ENCODE assay signal across 1 cellular context in genomic region chrX:46589977-46590723, GRCh38.
TF ChIP-seq lines count a peak whose summit lies in the region.

No MANE protein-coding gene starts in this region.

TF ChIP-seq in HepG2, 621 proteins besides CTCF, POLR2A, EP300 and RAD21:
- TF ChIP-seq BATF2 (CRISPR knock-in tag; IDR thresholded peaks at IDR 0.05), result no peak
- no peak for TF ChIP-seq THAP7 (CRISPR knock-in tag; IDR thresholded peaks at IDR 0.05)
- no peak for TF ChIP-seq SOX6 (IDR thresholded peaks at IDR 0.05)
- no peak for TF ChIP-seq SOX6 (CRISPR knock-in tag; IDR thresholded peaks at IDR 0.05)
- TF ChIP-seq ZNF589 (CRISPR knock-in tag; conservative IDR thresholded peaks at IDR 0.05), result no peak
- no peak for TF ChIP-seq ZNF616 (CRISPR knock-in tag; IDR thresholded peaks at IDR 0.05; ENCODE audit: low read depth)
- no peak for TF ChIP-seq TMF1 (CRISPR knock-in tag; IDR thresholded peaks at IDR 0.05; ENCODE audit: low read depth)
- TF ChIP-seq ZBED4 (CRISPR knock-in tag; IDR thresholded peaks at IDR 0.05; ENCODE audit: borderline replicate concordance), result no peak
- TF ChIP-seq ZNF513 (CRISPR knock-in tag; conservative IDR thresholded peaks at IDR 0.05), result no peak
- TF ChIP-seq ATRX (CRISPR knock-in tag; IDR thresholded peaks at IDR 0.05; ENCODE audit: borderline replicate concordance), result no peak
- TF ChIP-seq ZNF558 (CRISPR knock-in tag; IDR thresholded peaks at IDR 0.05; ENCODE audit: borderline replicate concordance), result no peak
- no peak for TF ChIP-seq ZNF441 (CRISPR knock-in tag; IDR thresholded peaks at IDR 0.05; ENCODE audit: borderline replicate concordance)
- TF ChIP-seq ZIK1 (CRISPR knock-in tag; IDR thresholded peaks at IDR 0.05; ENCODE audit: borderline replicate concordance, low read depth), result no peak
- no peak for TF ChIP-seq SRY (CRISPR knock-in tag; IDR thresholded peaks at IDR 0.05)
